ENCODE assay signal across 9 cellular contexts in the genomic region with DNA sequence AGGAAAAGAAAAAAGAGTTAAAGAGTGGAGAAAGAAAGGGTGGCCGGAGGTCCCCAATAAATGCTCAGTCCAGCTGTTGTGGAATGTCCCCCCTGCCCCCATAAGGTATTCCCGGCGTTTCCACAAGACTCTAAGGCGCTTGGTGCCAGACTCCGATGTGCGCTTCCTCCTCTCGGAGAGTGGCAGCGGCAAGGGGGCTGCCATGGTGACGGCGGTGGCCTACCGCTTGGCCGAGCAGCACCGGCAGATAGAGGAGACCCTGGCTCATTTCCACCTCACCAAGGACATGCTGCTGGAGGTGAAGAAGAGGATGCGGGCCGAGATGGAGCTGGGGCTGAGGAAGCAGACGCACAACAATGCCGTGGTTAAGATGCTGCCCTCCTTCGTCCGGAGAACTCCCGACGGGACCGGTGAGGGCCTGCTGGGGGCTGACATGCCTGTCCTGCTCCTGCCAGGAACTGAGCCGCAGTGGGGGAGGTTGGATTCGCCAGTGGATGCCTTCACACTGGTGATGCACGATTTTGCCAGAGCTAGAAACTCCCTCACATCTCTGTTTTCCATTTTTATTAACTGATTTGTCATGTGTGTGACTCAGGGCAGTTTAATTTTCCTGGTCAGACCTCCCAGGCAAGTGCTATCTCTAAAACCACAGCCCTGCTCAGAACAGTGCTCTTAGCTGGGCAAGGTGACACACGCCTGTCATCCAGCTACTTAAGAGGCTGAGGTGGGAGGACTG. TPM values are rescaled to one million over a fixed set of nuclear protein-coding genes. Genes with fewer than 3 reads are reported as not detected.
DNase-seq lines count a peak whose midpoint lies in the region; ATAC-seq and TF ChIP-seq lines count a peak whose summit lies in the region.
"Had no signal": no experiment of that assay in that cellular context is flagged by ENCODE, and none has a peak within 500 bp of the region (broad histone marks: within the 10 kb centered on the region; RNA-seq: fewer than 3 reads in every experiment).

No MANE protein-coding gene starts in this region.

- peaks cover 4 to 19% (median 17%) of the 10 kb centered on the region in 5 donors for H3K4me1 ChIP-seq in subcutaneous abdominal adipose tissue (ENCODE audit: control insufficient read depth in 5 of 5, insufficient read depth in 5 of 5, low read length in 5 of 5)

- H3K4me3 ChIP-seq in foreskin fibroblast (ENCODE audit: low read depth in 1 of 2, low read length in 2 of 2): no peak overlapping the region
- no peak overlapping the region for H3K4me3 ChIP-seq in subcutaneous abdominal adipose tissue (ENCODE audit: low read depth in 1 of 5, low read length in 5 of 5)

- H3K4me1 Mint-ChIP-seq in progenitor cell of endocrine pancreas (ENCODE audit: low read depth): no peaks in the 10 kb centered on the region

- H3K9ac ChIP-seq in subcutaneous abdominal adipose tissue (ENCODE audit: low read length in 5 of 5): no peak overlapping the region

- H3K27ac ChIP-seq in VCaP (peak overlapping the region; percentile 88), subcutaneous abdominal adipose tissue (ENCODE audit: low read depth, low read length) (peak overlapping the region; percentile 85)

- no peak overlapping the region for H3K27ac Mint-ChIP-seq in progenitor cell of endocrine pancreas

- no peak overlapping the region for H3K4me3 Mint-ChIP-seq in progenitor cell of endocrine pancreas (ENCODE audit: low read depth)

- H3K9me3 Mint-ChIP-seq in progenitor cell of endocrine pancreas (ENCODE audit: low read depth): no peaks in the 10 kb centered on the region

- no peak for ATAC-seq in HG03460 (IDR thresholded peaks at IDR 0.05; ENCODE audit: unreplicated experiment)

- H3K9me3 ChIP-seq in subcutaneous abdominal adipose tissue (ENCODE audit: control insufficient read depth in 5 of 5, low read length in 5 of 5): no peaks in the 10 kb centered on the region

- no peaks in the 10 kb centered on the region for H3K27me3 ChIP-seq in subcutaneous abdominal adipose tissue (ENCODE audit: control insufficient read depth in 5 of 5, insufficient read depth in 4 of 5, low read length in 5 of 5)

- TF ChIP-seq CTCF in VCaP (conservative IDR thresholded peaks at IDR 0.05) (no peak), foreskin fibroblast (IDR thresholded peaks at IDR 0.05; ENCODE audit: low read depth, low read length) (no peak), progenitor cell of endocrine pancreas (IDR thresholded peaks at IDR 0.05; ENCODE audit: unreplicated experiment) (no peak)

- H3K36me3 ChIP-seq in subcutaneous abdominal adipose tissue (ENCODE audit: control insufficient read depth in 5 of 5, insufficient read depth in 5 of 5, low read length in 5 of 5): peaks cover 0 to 83% (median 64%) of the 10 kb centered on the region in 5 donors

- peak; percentile 33 for DNase-seq in H4 (ENCODE audit: low spot score)
- DNase-seq in foreskin fibroblast: peak; percentile 85 to 90
- DNase-seq in NCI-H82 (lab: John Stamatoyannopoulos, UW): no peak
- no peak for DNase-seq in progenitor cell of endocrine pancreas (ENCODE audit: low spot score, unreplicated experiment)
- DNase-seq: mesendoderm; stimulated activated naive CD4-positive, alpha-beta T cell had no signal

- H3K36me3 Mint-ChIP-seq in progenitor cell of endocrine pancreas (ENCODE audit: insufficient read depth): peaks cover 4% of the 10 kb centered on the region

- no peaks in the 10 kb centered on the region for H3K27me3 Mint-ChIP-seq in progenitor cell of endocrine pancreas

RNA-seq across cellular contexts. Expression of a gene that starts 34.2 kb away (rescaled TPM):
- not detected in 2 replicates for total RNA-seq in H4 (2014; rRNA removed; shearing (Covaris generic))
- total RNA-seq in progenitor cell of endocrine pancreas: not detected in 2 replicates

Comparison
In these comparisons a context has a peak if more than half of its experiments do, and no peak if none do; other contexts are left out.
1. DNase-seq: peak in H4 (single experiment) and foreskin fibroblast (2 of 2); none in NCI-H82 (single experiment) and progenitor cell of endocrine pancreas (single experiment).